27 cellular contexts compared by ENCODE assay signal in the genomic region with DNA sequence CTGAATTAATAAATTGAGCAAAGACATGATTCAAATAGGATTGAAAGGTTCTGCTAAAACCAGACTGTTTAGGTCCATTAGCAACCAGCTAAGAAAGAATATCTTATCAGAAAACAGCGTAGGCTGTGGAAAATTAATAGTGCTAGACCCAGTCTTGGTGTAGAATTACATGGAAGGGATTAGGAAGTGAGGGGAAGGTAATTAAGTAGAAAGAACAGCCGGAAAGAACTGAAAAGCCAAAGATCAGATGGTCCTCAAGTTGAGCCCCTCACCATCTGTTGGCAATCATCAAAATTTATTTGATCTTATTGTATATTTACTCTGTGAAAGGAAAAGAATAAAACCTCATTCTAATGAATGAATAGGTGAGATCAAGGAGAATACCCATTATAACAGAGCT. TPM values are rescaled to one million over a fixed set of nuclear protein-coding genes. Genes with fewer than 3 reads are reported as not detected.
A peak's percentile ranks its signal among the peaks of the same experiment; 100 is the strongest.
DNase-seq lines count a peak whose midpoint lies in the region; ATAC-seq and TF ChIP-seq lines count a peak whose summit lies in the region.
"Had no signal": no experiment of that assay in that cellular context is flagged by ENCODE, and none has a peak within 500 bp of the region (broad histone marks: within the 10 kb centered on the region; RNA-seq: fewer than 3 reads in every experiment).

No MANE protein-coding gene starts in this region.

- H3K27me3 Mint-ChIP-seq in mesothelial cell of epicardium (ENCODE audit: low read depth): no peaks in the 10 kb centered on the region

- no peak for ATAC-seq in HG03135 (IDR thresholded peaks at IDR 0.05; ENCODE audit: unreplicated experiment)
- ATAC-seq: mucosa of descending colon; natural killer cell treated with Interleukin-12 subunit alpha and Interleukin-12 subunit beta and Interleukin-15 and Interleukin-18, amount 100 ng/mL, for 72 hours had no signal

- H3K4me3 Mint-ChIP-seq in mesothelial cell of epicardium: no peak overlapping the region
- H3K4me3 Mint-ChIP-seq: activated CD4-positive, alpha-beta memory T cell treated with anti-CD3 and anti-CD28 coated beads, Interleukin-2, amount 10 ng/mL, durations not matched to agents 7 days and 5 days; activated naive CD8-positive, alpha-beta T cell; CD4-positive, alpha-beta memory T cell; natural killer cell treated with Interleukin-12 subunit alpha and Interleukin-12 subunit beta and Interleukin-15 and Interleukin-18, amount 100 ng/mL, for 72 hours; T-helper 1 cell treated with Interleukin-12 subunit alpha and Interleukin-12 subunit beta and Interleukin-4 antibody, amounts not matched to agents 30 μg/mL and 1 μg/mL, for 36 hours had no signal

- no peak for TF ChIP-seq CTCF in mesothelial cell of epicardium (IDR thresholded peaks at IDR 0.05; ENCODE audit: unreplicated experiment)

- DNase-seq in DMS53 (lab: John Stamatoyannopoulos, UW) (peak; percentile 52), DMS53 treated with DMSO at 0.1 percent for 48 hours (lab: John Stamatoyannopoulos, UW; ENCODE audit: unreplicated experiment) (no peak), NCI-H146 (lab: John Stamatoyannopoulos, UW) (peak; percentile 61), NCI-H748 treated with DMSO at 0.1 percent for 48 hours (lab: John Stamatoyannopoulos, UW) (peak; percentile 75), mesothelial cell of epicardium (ENCODE audit: low spot score in 2 of 2, unreplicated experiment in 2 of 2) (no peak), T-helper 1 cell (no peak), medulla oblongata (ENCODE audit: extremely low spot score) (no peak)
- DNase-seq: activated CD4-positive, alpha-beta memory T cell treated with anti-CD3 and anti-CD28 coated beads, Interleukin-2, amount 10 ng/mL, durations not matched to agents 7 days and 5 days; activated CD4-positive, CD25-positive, alpha-beta regulatory T cell treated with anti-CD3 and anti-CD28 coated beads, Interleukin-2, amount 50 U/mL, for 72 hours; activated CD8-positive, alpha-beta memory T cell treated with anti-CD3 and anti-CD28 coated beads, Interleukin-2, amount 50 U/mL, for 48 hours; anterior cingulate cortex; CD4-positive, alpha-beta memory T cell; effector CD8-positive, alpha-beta T cell; GF-D8; Karpas-422; kidney; mucosa of descending colon; NCI-H2107; NCI-H526; ovary; stomach; thyroid gland had no signal

- H3K36me3 Mint-ChIP-seq in mesothelial cell of epicardium: no peaks in the 10 kb centered on the region
- H3K36me3 Mint-ChIP-seq: activated naive CD8-positive, alpha-beta T cell; CD4-positive, alpha-beta memory T cell; natural killer cell treated with Interleukin-12 subunit alpha and Interleukin-12 subunit beta and Interleukin-15 and Interleukin-18, amount 100 ng/mL, for 72 hours had no signal

- H3K27ac Mint-ChIP-seq in mesothelial cell of epicardium: peak overlapping the region; percentile 3
- H3K27ac Mint-ChIP-seq: activated CD4-positive, alpha-beta memory T cell treated with anti-CD3 and anti-CD28 coated beads, Interleukin-2, amount 10 ng/mL, durations not matched to agents 7 days and 5 days; activated naive CD8-positive, alpha-beta T cell; CD4-positive, alpha-beta memory T cell; natural killer cell treated with Interleukin-12 subunit alpha and Interleukin-12 subunit beta and Interleukin-15 and Interleukin-18, amount 100 ng/mL, for 72 hours; T-helper 1 cell treated with Interleukin-12 subunit alpha and Interleukin-12 subunit beta and Interleukin-4 antibody, amounts not matched to agents 30 μg/mL and 1 μg/mL, for 36 hours had no signal

- H3K9me3 Mint-ChIP-seq in mesothelial cell of epicardium: no peaks in the 10 kb centered on the region
- H3K9me3 Mint-ChIP-seq: activated CD4-positive, alpha-beta memory T cell treated with anti-CD3 and anti-CD28 coated beads, Interleukin-2, amount 10 ng/mL, durations not matched to agents 7 days and 5 days; CD4-positive, alpha-beta memory T cell; natural killer cell treated with Interleukin-12 subunit alpha and Interleukin-12 subunit beta and Interleukin-15 and Interleukin-18, amount 100 ng/mL, for 72 hours; T-helper 1 cell treated with Interleukin-12 subunit alpha and Interleukin-12 subunit beta and Interleukin-4 antibody, amounts not matched to agents 30 μg/mL and 1 μg/mL, for 36 hours had no signal

- peaks cover 26% of the 10 kb centered on the region for H3K4me1 Mint-ChIP-seq in mesothelial cell of epicardium
- H3K4me1 Mint-ChIP-seq: activated CD4-positive, alpha-beta memory T cell treated with anti-CD3 and anti-CD28 coated beads, Interleukin-2, amount 10 ng/mL, durations not matched to agents 7 days and 5 days had no signal

RNA-seq across cellular contexts. Expression of a gene that starts 50.1 kb away (rescaled TPM):
- total RNA-seq in mesothelial cell of epicardium: 2,538 to 2,739 TPM (median 2,734 TPM) in 3 replicates
- total RNA-seq: CD4-positive, alpha-beta memory T cell; HepG2; natural killer cell treated with Interleukin-12 subunit alpha and Interleukin-12 subunit beta and Interleukin-15 and Interleukin-18, amount 100 ng/mL, for 72 hours had no signal

Comparison
In these comparisons a context has a peak if more than half of its experiments do, and no peak if none do; other contexts are left out.
1. DNase-seq: peak in DMS53 (single experiment), NCI-H146 (single experiment) and NCI-H748 treated with DMSO at 0.1 percent for 48 hours (single experiment); none in DMS53 treated with DMSO at 0.1 percent for 48 hours (single experiment), mesothelial cell of epicardium (0 of 2), T-helper 1 cell (0 of 5) and medulla oblongata (single experiment).